ENCODE assay signal across 1 cellular context in genomic region chr11:100630898-100631297, GRCh38.
TF ChIP-seq lines count a peak whose summit lies in the region.

No MANE protein-coding gene starts in this region.

TF ChIP-seq in GM23338, 12 proteins besides CTCF, POLR2A, EP300 and RAD21 (continued from another document):
- TF ChIP-seq ZNF462 (CRISPR knock-in tag; IDR thresholded peaks at IDR 0.05): no peak
- no peak for TF ChIP-seq CREB1 (CRISPR knock-in tag; IDR thresholded peaks at IDR 0.05; ENCODE audit: low read depth)
- TF ChIP-seq POLR2AphosphoS5 (IDR thresholded peaks at IDR 0.05; ENCODE audit: low read depth): no peak
- no peak for TF ChIP-seq ETS1 (IDR thresholded peaks at IDR 0.05)
- no peak for TF ChIP-seq EZH2phosphoT487 (IDR thresholded peaks at IDR 0.05; ENCODE audit: unreplicated experiment)
- TF ChIP-seq NANOG (IDR thresholded peaks at IDR 0.05; ENCODE audit: borderline replicate concordance): no peak
- TF ChIP-seq REST (IDR thresholded peaks at IDR 0.05; ENCODE audit: unreplicated experiment): no peak
- no peak for TF ChIP-seq ZNF114 (CRISPR knock-in tag; IDR thresholded peaks at IDR 0.05)
- no peak for TF ChIP-seq JUNB (IDR thresholded peaks at IDR 0.05; ENCODE audit: unreplicated experiment)
- no peak for TF ChIP-seq EZH2 (IDR thresholded peaks at IDR 0.05; ENCODE audit: low read depth, unreplicated experiment)
